In genomic region chr3:149753717-149754116, GRCh38 we compare ENCODE assay signal across 20 cellular contexts. TPM values are rescaled to one million over a fixed set of nuclear protein-coding genes. Genes with fewer than 3 reads are reported as not detected.
DNase-seq lines count a peak whose midpoint lies in the region; ATAC-seq, FAIRE-seq and TF ChIP-seq lines count a peak whose summit lies in the region.
"Had no signal": no experiment of that assay in that cellular context is flagged by ENCODE, and none has a peak within 500 bp of the region (broad histone marks: within the 10 kb centered on the region; RNA-seq: fewer than 3 reads in every experiment).

No MANE protein-coding gene starts in this region.

- H3K4me3 Mint-ChIP-seq in T-helper 2 cell treated with Interferon-gamma antibody and Interleukin-4, amounts not matched to agents 5 μg/mL and 100 μg/mL, for 36 hours, result peak overlapping the region; percentile 95

- H3K27ac Mint-ChIP-seq in T-helper 2 cell treated with Interferon-gamma antibody and Interleukin-4, amounts not matched to agents 5 μg/mL and 100 μg/mL, for 36 hours, result peak overlapping the region; percentile 10

- H3K79me2 ChIP-seq in Karpas-422 (ENCODE audit: low read length) (peaks cover 32% of the 10 kb centered on the region), GM12878 (ENCODE audit: control insufficient read depth, insufficient read depth, low read length) (peaks cover 6% of the 10 kb centered on the region)

- H4K20me1 ChIP-seq in Karpas-422 (ENCODE audit: insufficient read depth, low read depth, low read length), result no peaks in the 10 kb centered on the region
- H4K20me1 ChIP-seq in GM12878 (ENCODE audit: control insufficient read depth, insufficient read depth), result no peaks in the 10 kb centered on the region

- no peak for ATAC-seq in GM12878
- ATAC-seq in left lung, result no peak

- BruUV-seq in GM12878 (replicated peaks; lab: Mats Ljungman, UMichigan), result no TSS peak

- in situ Hi-C loops in GM12878 (cut with MboI), result no loop called here

- peaks cover 20% of the 10 kb centered on the region for H3K4me1 Mint-ChIP-seq in T-helper 2 cell treated with Interferon-gamma antibody and Interleukin-4, amounts not matched to agents 5 μg/mL and 100 μg/mL, for 36 hours (ENCODE audit: low read depth)

- H3K4me1 ChIP-seq in Karpas-422 (ENCODE audit: low read length), result peaks cover 17% of the 10 kb centered on the region
- no peaks in the 10 kb centered on the region for H3K4me1 ChIP-seq in GM12878 (ENCODE audit: control insufficient read depth, insufficient read depth, low read length)
- peaks cover 13% of the 10 kb centered on the region for H3K4me1 ChIP-seq in neuron (ENCODE audit: insufficient read depth, low read length)
- H3K4me1 ChIP-seq in left lung, result peaks cover 0 to 24% of the 10 kb centered on the region in 2 donors
- H3K4me1 ChIP-seq: colonic mucosa had no signal

- H3K9me3 Mint-ChIP-seq in T-helper 2 cell treated with Interferon-gamma antibody and Interleukin-4, amounts not matched to agents 5 μg/mL and 100 μg/mL, for 36 hours, result no peaks in the 10 kb centered on the region

- H3K27me3 ChIP-seq in Karpas-422 (ENCODE audit: low read length) (no peaks in the 10 kb centered on the region), GM12878 (replicated peaks in 1 of 2; ENCODE audit: control insufficient read depth in 2 of 2, insufficient read depth in 2 of 2, low read length in 1 of 2) (no peaks in the 10 kb centered on the region; a peak in 1 of 4 replicates), neuron (ENCODE audit: insufficient read depth, low read length) (peaks cover 8% of the 10 kb centered on the region), left lung (no peaks in the 10 kb centered on the region)
- H3K27me3 ChIP-seq: colonic mucosa, right atrium auricular region, upper lobe of left lung had no signal

- TF ChIP-seq EP300 in GM12878 (IDR thresholded peaks at IDR 0.05; ENCODE audit: borderline replicate concordance in 1 of 2, control insufficient read depth in 1 of 2, low read depth in 2 of 2, low read length in 2 of 2), result no peak

- RAD21 ChIA-PET in GM12878 (lab: Charles Lee; ENCODE audit: unreplicated experiment), result interaction anchor here (3.1 to 3.4 kb wide), 2 partner anchors 186 to 223 kb away, joined by 21 to 34 read pairs; no protein-coding TSS in a partner anchor

- FAIRE-seq in GM12878 (lab: Jason Lieb, UNC), result no peak
- FAIRE-seq: A204.1 had no signal

- SMC1A ChIA-PET in GM12878 (lab: Charles Lee; ENCODE audit: uncharacterized antibody, unreplicated experiment), result interaction anchor here (1.1 to 1.4 kb wide), 2 partner anchors 155 to 184 kb away, joined by 4 to 21 read pairs; no protein-coding TSS in a partner anchor

- POLR2A ChIA-PET in GM12878 (lab: Charles Lee), result interaction anchor here (0.6 kb wide), 1 partner anchor 94 kb away, joined by 3 read pairs; no protein-coding TSS in a partner anchor
- POLR2A ChIA-PET in HEK293T (lab: Yijun Ruan, JAX), result interaction anchor here (1.4 kb wide), 1 partner anchor 244 kb away, joined by 3 read pairs; no protein-coding TSS in a partner anchor

- intact Hi-C loops in GM12878 (cut with micrococcal nuclease; ENCODE audit: unreplicated experiment) (loop anchor here (2.0 kb wide), 1 partner anchor 59 kb away; the partner anchor contains the start of gene RNF13), left lung (cut with DNase I) (no loop called here)

- H3K9me3 ChIP-seq in Karpas-422 (ENCODE audit: low read length) (no peaks in the 10 kb centered on the region), GM12878 (replicated peaks; ENCODE audit: control insufficient read depth, insufficient read depth, low read length) (no peaks in the 10 kb centered on the region), neuron (ENCODE audit: low read length) (no peaks in the 10 kb centered on the region), left lung (no peaks in the 10 kb centered on the region)
- H3K9me3 ChIP-seq: colonic mucosa, right atrium auricular region, upper lobe of left lung had no signal

- H3K9ac ChIP-seq in Karpas-422 (ENCODE audit: low read length) (no peak overlapping the region), GM12878 (ENCODE audit: control insufficient read depth, insufficient read depth, low read length) (no peak overlapping the region)

- H3K4me2 ChIP-seq in Karpas-422 (ENCODE audit: low read depth, low read length, poor library complexity, severe bottlenecking) (no peak overlapping the region), GM12878 (ENCODE audit: control insufficient read depth, insufficient read depth) (no peak overlapping the region)

- CTCF ChIA-PET in GM12878 (lab: Yijun Ruan, JAX), result interaction anchor here (1.2 to 4.7 kb wide), 6 partner anchors 17 to 222 kb away, joined by 3 to 49 read pairs (median 26); no protein-coding TSS in a partner anchor
- CTCF ChIA-PET in HEK293T (lab: Yijun Ruan, JAX), result interaction anchor here (1.2 kb wide), 1 partner anchor 169 kb away, joined by 3 read pairs; no protein-coding TSS in a partner anchor

- DNase-seq in T-helper 2 cell treated with Interferon-gamma antibody and Interleukin-4, amounts not matched to agents 5 μg/mL and 100 μg/mL, for 36 hours (ENCODE audit: low spot score), result no peak
- DNase-seq in T-helper 2 cell, result no peak
- no peak for DNase-seq in Karpas-422
- no peak for DNase-seq in GM12878 (ENCODE audit: low read depth, low spot score)
- DNase-seq in left lung, result no peak
- no peak for DNase-seq in HEK293T (ENCODE audit: extremely low spot score)
- no peak for DNase-seq in LoVo (ENCODE audit: low spot score)
- DNase-seq: colonic mucosa; COR-L47; GF-D8; head of caudate nucleus; islet precursor cell; NCI-H82; stimulated activated CD8-positive, alpha-beta memory T cell treated with anti-CD3 and anti-CD28 coated beads, Interleukin-4, amount 100 ng/mL, for 48 hours; upper lobe of left lung had no signal

- no peak for TF ChIP-seq CTCF in GM12878 (IDR thresholded peaks at IDR 0.05 in 2 of 3, conservative IDR thresholded peaks at IDR 0.05 in 1 of 3; ENCODE audit: control insufficient read depth in 2 of 3, extremely low read depth in 1 of 3, insufficient read depth in 1 of 3, low read depth in 3 of 3, low read length in 3 of 3)
- TF ChIP-seq CTCF in left lung (IDR thresholded peaks at IDR 0.05), result no peak

- TF ChIP-seq RAD21 in GM12878 (IDR thresholded peaks at IDR 0.05; ENCODE audit: insufficient read depth, low read depth, low read length), result no peak

- TF ChIP-seq POLR2A in GM12878 (IDR thresholded peaks at IDR 0.05; ENCODE audit: low read depth, low read length), result no peak

- H2AFZ ChIP-seq in Karpas-422 (ENCODE audit: low read length) (peak overlapping the region; percentile 76), GM12878 (ENCODE audit: control insufficient read depth, low read depth, low read length) (peak overlapping the region; percentile 89; the same call in 1 of the 2 replicates), neuron (ENCODE audit: low read depth, low read length) (peak overlapping the region; percentile 97)

- H3K36me3 ChIP-seq in Karpas-422 (ENCODE audit: insufficient read depth, low read length), result peaks cover 18% of the 10 kb centered on the region; the same call in 1 of the 2 replicates
- H3K36me3 ChIP-seq in GM12878 (ENCODE audit: control insufficient read depth in 2 of 2, insufficient read depth in 2 of 2, low read length in 1 of 2), result peaks cover 0 to 3% of the 10 kb centered on the region in 2 experiments; a peak in 1 of 4 replicates
- H3K36me3 ChIP-seq in neuron (ENCODE audit: insufficient read depth, low read length), result peaks cover 18% of the 10 kb centered on the region
- peaks cover 0 to 8% of the 10 kb centered on the region in 2 donors for H3K36me3 ChIP-seq in left lung

- peaks cover 15% of the 10 kb centered on the region for H3K27me3 Mint-ChIP-seq in T-helper 2 cell treated with Interferon-gamma antibody and Interleukin-4, amounts not matched to agents 5 μg/mL and 100 μg/mL, for 36 hours (ENCODE audit: low read depth)

- H3K27ac ChIP-seq in Karpas-422 (ENCODE audit: low read length), result no peak overlapping the region
- H3K27ac ChIP-seq in GM12878 (ENCODE audit: control insufficient read depth, insufficient read depth), result no peak overlapping the region
- H3K27ac ChIP-seq in left lung, result no peak overlapping the region
- H3K27ac ChIP-seq: colonic mucosa, right atrium auricular region had no signal

- H3K36me3 Mint-ChIP-seq in T-helper 2 cell treated with Interferon-gamma antibody and Interleukin-4, amounts not matched to agents 5 μg/mL and 100 μg/mL, for 36 hours (ENCODE audit: low read depth), result peaks cover 12% of the 10 kb centered on the region

- no peak overlapping the region for H3K4me3 ChIP-seq in Karpas-422 (ENCODE audit: low read length)
- H3K4me3 ChIP-seq in GM12878, result no peak overlapping the region
- H3K4me3 ChIP-seq in neuron (ENCODE audit: low read length), result no peak overlapping the region
- no peak overlapping the region for H3K4me3 ChIP-seq in left lung
- H3K4me3 ChIP-seq: colonic mucosa, right atrium auricular region, upper lobe of left lung had no signal

- H3K9me2 ChIP-seq in Karpas-422 (replicated peaks; ENCODE audit: insufficient read depth, low read length), result no peaks in the 10 kb centered on the region

RNA-seq across cellular contexts. Expression of gene COMMD2, which starts 1.4 kb away (rescaled TPM):
- total RNA-seq in Karpas-422 (2014; rRNA removed; shearing (Covaris generic); ENCODE audit: low replicate concordance), result 18.8 and 33.8 TPM in 2 replicates
- total RNA-seq in GM12878 (2013; cell fraction: nucleolus; rRNA removed), result 48.0 and 55.7 TPM in 2 replicates
- total RNA-seq in GM12878 (2014; rRNA removed) (27.3 and 30.5 TPM in 2 replicates), GM12878 (2014; rRNA removed; fragmentation: Illumina TruSeq; extraction: Trizol) (27.0 and 27.9 TPM in 2 replicates), GM12878 (2021) (34.6 and 36.3 TPM in 2 replicates), left lung (10 to 100 TPM; 43.1 to 44.7 TPM)
- 9.2 TPM for polyA plus RNA-seq in GM12878 (2011; ENCODE audit: low read depth)
- polyA plus RNA-seq in GM12878 (2011; rRNA removed) (46.8 and 65.7 TPM in 2 replicates), GM12878 (2014; fragmentation: Illumina TruSeq; extraction: Trizol) (54.9 and 70.4 TPM in 2 replicates), GM12878 (2014; fragmentation: Nextera tagmentation; extraction: Ambion mirVana) (10 to 100 TPM; 59.4 to 97.0 TPM), GM12878 (2014; rRNA removed) (18.6 and 23.0 TPM in 2 replicates), GM12878 (2016; fragmentation: Nextera tagmentation; extraction: Ambion mirVana) (10 to 100 TPM; 61.1 to 65.7 TPM)
- 22.3 and 31.5 TPM in 2 replicates for polyA plus RNA-seq in GM12878 (2011; cell fraction: cytosol; rRNA removed)
- 6.3 and 9.5 TPM in 2 replicates for polyA plus RNA-seq in GM12878 (2011; cell fraction: nucleus; rRNA removed)
- polyA plus RNA-seq in GM12878 (2012), result 13.3 and 15.9 TPM in 2 replicates
- polyA minus RNA-seq in GM12878 (2011; rRNA and poly(A)+ RNA removed), result 16.4 and 18.9 TPM in 2 replicates
- polyA minus RNA-seq in GM12878 (2011; cell fraction: cytosol; rRNA and poly(A)+ RNA removed), result 4.8 and 6.2 TPM in 2 replicates
- 6.9 and 13.2 TPM in 2 replicates for polyA minus RNA-seq in GM12878 (2011; cell fraction: nucleus; rRNA and poly(A)+ RNA removed)

RNA-seq across cellular contexts. Expression of gene ANKUB1, which starts 38.6 kb away (rescaled TPM):
- not detected in 2 replicates for total RNA-seq in Karpas-422 (2014; rRNA removed; shearing (Covaris generic); ENCODE audit: low replicate concordance)
- not detected in 2 replicates for total RNA-seq in GM12878 (2013; cell fraction: nucleolus; rRNA removed)
- total RNA-seq in GM12878 (2014; rRNA removed) (not detected in 2 replicates), GM12878 (2014; rRNA removed; fragmentation: Illumina TruSeq; extraction: Trizol) (not detected in 2 replicates), GM12878 (2021) (not detected in 2 replicates), left lung (1 to 10 TPM in 1 of 2 donors, not detected in 1; 2.2 TPM)
- not detected for polyA plus RNA-seq in GM12878 (2011; ENCODE audit: low read depth)
- polyA plus RNA-seq in GM12878 (2011; rRNA removed) (0.08 TPM in 1 of 2 replicates, not detected in the other), GM12878 (2014; fragmentation: Illumina TruSeq; extraction: Trizol) (not detected in 2 replicates), GM12878 (2014; fragmentation: Nextera tagmentation; extraction: Ambion mirVana) (not detected), GM12878 (2014; rRNA removed) (not detected in 2 replicates), GM12878 (2016; fragmentation: Nextera tagmentation; extraction: Ambion mirVana) (not detected)
- polyA plus RNA-seq in GM12878 (2011; cell fraction: cytosol; rRNA removed), result not detected in 2 replicates
- not detected in 2 replicates for polyA plus RNA-seq in GM12878 (2011; cell fraction: nucleus; rRNA removed)
- polyA plus RNA-seq in GM12878 (2012), result not detected in 2 replicates
- polyA minus RNA-seq in GM12878 (2011; rRNA and poly(A)+ RNA removed), result not detected in 2 replicates
- not detected in 2 replicates for polyA minus RNA-seq in GM12878 (2011; cell fraction: cytosol; rRNA and poly(A)+ RNA removed)
- polyA minus RNA-seq in GM12878 (2011; cell fraction: nucleus; rRNA and poly(A)+ RNA removed), result not detected in 2 replicates
- total RNA-seq: colonic mucosa, HT-29, mononuclear cell, right atrium auricular region had no signal

RNA-seq across cellular contexts. Expression of gene RNF13, which starts 59.3 kb away (rescaled TPM):
- total RNA-seq in Karpas-422 (2014; rRNA removed; shearing (Covaris generic); ENCODE audit: low replicate concordance), result 58.4 and 161 TPM in 2 replicates
- 75.3 and 82.0 TPM in 2 replicates for total RNA-seq in GM12878 (2013; cell fraction: nucleolus; rRNA removed)
- 31.3 and 32.3 TPM in 2 replicates for total RNA-seq in GM12878 (2014; rRNA removed)
- 34.6 and 37.8 TPM in 2 replicates for total RNA-seq in GM12878 (2014; rRNA removed; fragmentation: Illumina TruSeq; extraction: Trizol)
- 22.3 and 24.8 TPM in 2 replicates for total RNA-seq in GM12878 (2021)
- polyA plus RNA-seq in GM12878 (2011; ENCODE audit: low read depth), result 21.5 TPM
- 45.9 and 80.0 TPM in 2 replicates for polyA plus RNA-seq in GM12878 (2011; rRNA removed)
- polyA plus RNA-seq in GM12878 (2011; cell fraction: cytosol; rRNA removed), result 19.5 and 21.2 TPM in 2 replicates
- 17.0 and 24.9 TPM in 2 replicates for polyA plus RNA-seq in GM12878 (2011; cell fraction: nucleus; rRNA removed)
- polyA plus RNA-seq in GM12878 (2012), result 21.9 and 26.5 TPM in 2 replicates
- polyA plus RNA-seq in GM12878 (2014; fragmentation: Illumina TruSeq; extraction: Trizol), result 27.2 and 35.5 TPM in 2 replicates
- polyA plus RNA-seq in GM12878 (2014; fragmentation: Nextera tagmentation; extraction: Ambion mirVana), result 10 to 100 TPM; 38.7 to 45.9 TPM
- 12.2 and 18.9 TPM in 2 replicates for polyA plus RNA-seq in GM12878 (2014; rRNA removed)
- polyA plus RNA-seq in GM12878 (2016; fragmentation: Nextera tagmentation; extraction: Ambion mirVana), result 10 to 100 TPM; 54.9 to 73.4 TPM
- 53.6 and 67.8 TPM in 2 replicates for polyA minus RNA-seq in GM12878 (2011; rRNA and poly(A)+ RNA removed)
- polyA minus RNA-seq in GM12878 (2011; cell fraction: cytosol; rRNA and poly(A)+ RNA removed), result 25.3 and 29.0 TPM in 2 replicates
- polyA minus RNA-seq in GM12878 (2011; cell fraction: nucleus; rRNA and poly(A)+ RNA removed), result 40.5 and 58.5 TPM in 2 replicates
- 100 to 1,000 TPM in 1 of 2 donors, 10 to 100 TPM in 1; 89.2 to 126 TPM for total RNA-seq in left lung
